ENCODE assay signal across 8 cellular contexts in the genomic region with DNA sequence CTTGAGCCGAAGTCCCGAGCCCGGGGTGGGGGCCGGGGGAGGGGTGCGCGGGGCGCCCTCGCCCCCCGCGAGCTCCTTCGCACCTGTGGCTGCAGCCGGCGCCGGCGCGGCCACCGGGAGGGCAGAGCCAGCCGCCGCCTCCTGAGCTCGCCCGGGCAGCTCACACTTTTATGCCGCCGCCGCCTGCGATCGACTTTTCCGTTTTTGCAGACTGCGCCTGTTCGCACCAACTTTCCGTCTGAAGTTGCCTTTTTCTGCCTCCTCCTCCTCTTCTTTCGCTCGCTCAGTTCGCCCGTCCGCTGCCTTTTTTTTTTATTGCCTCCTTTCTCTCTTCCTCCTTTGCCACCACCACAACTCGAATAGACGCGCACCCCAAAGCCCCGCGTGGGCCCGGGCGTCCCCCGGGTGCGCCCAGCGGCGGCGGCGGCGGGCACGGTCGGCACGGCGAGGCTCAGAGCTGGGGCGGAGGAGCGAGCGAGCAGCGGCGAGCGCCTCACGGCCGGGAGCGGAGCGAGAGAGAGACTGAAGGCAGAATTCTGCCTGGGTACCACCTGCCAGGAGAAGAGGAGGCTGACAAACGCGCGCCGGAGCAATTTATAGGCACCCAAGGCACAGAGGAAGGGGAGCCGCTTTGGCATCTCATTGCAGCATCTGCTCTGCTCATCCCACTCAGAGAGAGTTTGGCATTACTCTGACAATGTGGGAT. TPM values are rescaled to one million over a fixed set of nuclear protein-coding genes. Genes with fewer than 3 reads are reported as not detected.
DNase-seq lines count a peak whose midpoint lies in the region; ATAC-seq and TF ChIP-seq lines count a peak whose summit lies in the region.

Gene C1QL3 (minus strand): TSS at position 569 of the 706 bp plus-strand sequence. CDS start 814 bp downstream, outside the sequence.

- H3K27me3 ChIP-seq in spleen (replicated peaks in 1 of 7): peaks cover 0 to 50% (median 27%) of the 10 kb centered on the region in 7 donors

- peak; percentile 15 for ATAC-seq in GM21381 (IDR thresholded peaks at IDR 0.05; ENCODE audit: unreplicated experiment)

- intact Hi-C loops in spleen (cut with DNase I; ENCODE audit: low total_unique reads): no loop called here

- peaks cover 10 to 30% (median 28%) of the 10 kb centered on the region in 6 donors for H3K4me1 ChIP-seq in spleen

- 1 to 2% (median 1%) methylated on average over 51 to 68 of the region's 68 CpGs for WGBS in spleen, 5 donors

- H3K4me3 ChIP-seq in iPS-18c (ENCODE audit: insufficient read depth, low read depth, low read length) (peak within 1 kb of the TSS; percentile 66), spleen (peak within 1 kb of the TSS; percentile 28 to 71 (median 44))

- TF ChIP-seq POLR2A in spleen (IDR thresholded peaks at IDR 0.05): no peak

- TF ChIP-seq CTCF in spleen (IDR thresholded peaks at IDR 0.05 in 8 of 11, conservative IDR thresholded peaks at IDR 0.05 in 3 of 11): no peak

- H3K9me3 ChIP-seq in iPS-18c (ENCODE audit: control insufficient read depth, insufficient read depth, low read length) (no peaks in the 10 kb centered on the region), spleen (no peaks in the 10 kb centered on the region)

- no peak within 1 kb of the TSS for H3K27ac ChIP-seq in spleen

- no peaks in the 10 kb centered on the region for H3K36me3 ChIP-seq in spleen

- DNase-seq in Daoy (ENCODE audit: low read depth) (peak; percentile 39), Kasumi-1 (lab: John Stamatoyannopoulos, UW) (peak; percentile 58 to 61), amniotic epithelial cell (ENCODE audit: low read depth) (peak; percentile 30), spleen (no peak), mesenteric fat pad (ENCODE audit: low spot score) (no peak), amniotic stem cell (lab: John Stamatoyannopoulos, UW) (no peak)

RNA-seq across cellular contexts. Expression of gene C1QL3, which starts in this region (rescaled TPM):
- not detected in 2 replicates for total RNA-seq in Daoy (2014; rRNA removed; shearing (Covaris generic))
- not detected for total RNA-seq in spleen
- polyA plus RNA-seq in spleen: not detected
- total RNA-seq in mesenteric fat pad: not detected

Comparison
In these comparisons a context has a peak if more than half of its experiments do, and no peak if none do; other contexts are left out.
1. Peak in DNase-seq in Daoy; RNA of the gene not detected or under 1 TPM.
2. DNase-seq: peak in Kasumi-1 (2 of 2) and amniotic epithelial cell (single experiment); none in spleen (single experiment), mesenteric fat pad (single experiment) and amniotic stem cell (single experiment).